ENCODE assay signal across 11 cellular contexts in genomic region chr10:31708513-31708912, GRCh38.
DNase-seq lines count a peak whose midpoint lies in the region; ATAC-seq and TF ChIP-seq lines count a peak whose summit lies in the region.
"Had no signal": no experiment of that assay in that cellular context is flagged by ENCODE, and none has a peak within 500 bp of the region (broad histone marks: within the 10 kb centered on the region; RNA-seq: fewer than 3 reads in every experiment).

No MANE protein-coding gene starts in this region.

- intact Hi-C loops in lower lobe of right lung (cut with DNase I) (no loop called here), stomach (cut with DNase I; ENCODE audit: low total_unique reads) (no loop called here)

- ATAC-seq in lower lobe of right lung, result peak; percentile 7 to 18
- no peak for ATAC-seq in GM21717 (IDR thresholded peaks at IDR 0.05; ENCODE audit: unreplicated experiment)
- ATAC-seq: K562 had no signal

- H3K4me1 ChIP-seq in lower lobe of right lung (peaks cover 51% of the 10 kb centered on the region), stomach (peaks cover 13 to 38% (median 28%) of the 10 kb centered on the region in 4 donors)

- H3K36me3 ChIP-seq in lower lobe of right lung (no peaks in the 10 kb centered on the region), stomach (no peaks in the 10 kb centered on the region)

- TF ChIP-seq CTCF in NB4 (IDR thresholded peaks at IDR 0.05; ENCODE audit: low read depth, low read length), result no peak
- TF ChIP-seq CTCF in choroid plexus epithelial cell (conservative IDR thresholded peaks at IDR 0.05; ENCODE audit: low read depth, low read length), result no peak
- TF ChIP-seq CTCF in lower lobe of right lung (IDR thresholded peaks at IDR 0.05), result no peak
- no peak for TF ChIP-seq CTCF in stomach (IDR thresholded peaks at IDR 0.05)

- H3K27ac ChIP-seq in lower lobe of right lung (peak overlapping the region; percentile 86), stomach (peak overlapping the region; percentile 64 to 88 (median 82))

- no peak for TF ChIP-seq POLR2A in NB4 (IDR thresholded peaks at IDR 0.05; ENCODE audit: extremely low read depth, insufficient read length)
- no peak for TF ChIP-seq POLR2A in stomach (IDR thresholded peaks at IDR 0.05)

- H3K9me3 ChIP-seq in lower lobe of right lung (peaks cover 16% of the 10 kb centered on the region), stomach (peaks cover 0 to 28% (median 12%) of the 10 kb centered on the region in 4 donors)

- WGBS in stomach, 5 donors, result 51 to 63% (median 55%) methylated on average over 9 of the region's 9 CpGs

- H3K27me3 ChIP-seq in lower lobe of right lung (ENCODE audit: low read depth) (no peaks in the 10 kb centered on the region), stomach (no peaks in the 10 kb centered on the region)

- H3K4me3 ChIP-seq in NB4 (ENCODE audit: low read depth, low read length) (peak overlapping the region; percentile 41), choroid plexus epithelial cell (ENCODE audit: low read depth, low read length) (no peak overlapping the region), lower lobe of right lung (no peak overlapping the region), stomach (no peak overlapping the region)
- H3K4me3 ChIP-seq: K562 had no signal

- TF ChIP-seq EP300 in stomach (IDR thresholded peaks at IDR 0.05), result no peak

- DNase-seq in NB4 (ENCODE audit: low read depth), result no peak
- DNase-seq in choroid plexus epithelial cell (ENCODE audit: low read depth), result peak; percentile 38
- DNase-seq in lower lobe of right lung, result no peak
- no peak for DNase-seq in stomach
- DNase-seq in H4 (ENCODE audit: low spot score), result no peak
- DNase-seq in stimulated activated CD8-positive, alpha-beta memory T cell treated with anti-CD3 and anti-CD28 coated beads, Interleukin-4, amount 100 ng/mL, for 48 hours, result no peak
- DNase-seq: activated gamma-delta T cell, foreskin melanocyte, NCI-H510A treated with DMSO at 0.1 percent for 48 hours had no signal
